ENCODE assay signal across 16 cellular contexts in genomic region chr11:44711772-44712608, GRCh38. TPM values are rescaled to one million over a fixed set of nuclear protein-coding genes. Genes with fewer than 3 reads are reported as not detected.
DNase-seq lines count a peak whose midpoint lies in the region; ATAC-seq and TF ChIP-seq lines count a peak whose summit lies in the region.
"Had no signal": no experiment of that assay in that cellular context is flagged by ENCODE, and none has a peak within 500 bp of the region (broad histone marks: within the 10 kb centered on the region; RNA-seq: fewer than 3 reads in every experiment).

No MANE protein-coding gene starts in this region.

- H3K9me3 ChIP-seq in neural progenitor cell (ENCODE audit: low read depth) = no peaks in the 10 kb centered on the region
- H3K9me3 ChIP-seq in ovary = no peaks in the 10 kb centered on the region

- H3K27ac ChIP-seq in neural progenitor cell (no peak overlapping the region), ovary (no peak overlapping the region)
- H3K27ac ChIP-seq: 22Rv1, BLaER1, left lung had no signal

- no peak for ATAC-seq in GM21390 (IDR thresholded peaks at IDR 0.05; ENCODE audit: unreplicated experiment)
- ATAC-seq: left lung had no signal

- H3K36me3 Mint-ChIP-seq in neural progenitor cell = no peaks in the 10 kb centered on the region
- peaks cover 2% of the 10 kb centered on the region for H3K36me3 Mint-ChIP-seq in activated naive CD8-positive, alpha-beta T cell treated with anti-CD3 and anti-CD28 coated beads for 36 hours

- 52 to 63% (median 60%) methylated on average over 15 to 16 of the region's 16 CpGs for WGBS in ovary, 3 donors

- no peak for TF ChIP-seq POLR2A in ovary (IDR thresholded peaks at IDR 0.05)

- H3K27me3 ChIP-seq in neural progenitor cell = no peaks in the 10 kb centered on the region
- H3K27me3 ChIP-seq in ovary = no peaks in the 10 kb centered on the region
- H3K27me3 ChIP-seq: BLaER1, left lung had no signal

- H3K79me2 ChIP-seq in neural progenitor cell (ENCODE audit: low read depth) = no peaks in the 10 kb centered on the region

- intact Hi-C loops in ovary (cut with DNase I) = no loop called here

- H3K9ac ChIP-seq in neural progenitor cell = no peak overlapping the region
- H3K9ac ChIP-seq: BLaER1 had no signal

- TF ChIP-seq CTCF in neural progenitor cell (IDR thresholded peaks at IDR 0.05) = no peak
- TF ChIP-seq CTCF in ovary (IDR thresholded peaks at IDR 0.05) = no peak

- peak overlapping the region; percentile 58 for H3K4me2 ChIP-seq in neural progenitor cell

- H4K20me1 ChIP-seq in neural progenitor cell (ENCODE audit: low read depth) = no peaks in the 10 kb centered on the region
- H4K20me1 ChIP-seq: BLaER1 had no signal

- H3F3A ChIP-seq in neural progenitor cell (ENCODE audit: low read depth) = peaks cover 23% of the 10 kb centered on the region

- TF ChIP-seq EP300 in ovary (IDR thresholded peaks at IDR 0.05) = no peak

- H3K36me3 ChIP-seq in neural progenitor cell (no peaks in the 10 kb centered on the region), ovary (no peaks in the 10 kb centered on the region)
- H3K36me3 ChIP-seq: BLaER1, left lung had no signal

- DNase-seq in NCI-H1417 (lab: John Stamatoyannopoulos, UW) = peak in 2 of 3 experiments; percentile 16 to 24
- no peak for DNase-seq in NCI-H1417 treated with DMSO at 0.1 percent for 48 hours (lab: John Stamatoyannopoulos, UW)
- peak; percentile 98 for DNase-seq in NCI-H2171 treated with DMSO at 0.1 percent for 48 hours (lab: John Stamatoyannopoulos, UW)
- DNase-seq in cerebellar cortex (ENCODE audit: low spot score) = peak; percentile 97
- DNase-seq in neural progenitor cell (ENCODE audit: low spot score) = no peak
- no peak for DNase-seq in ovary
- no peak for DNase-seq in activated naive CD8-positive, alpha-beta T cell treated with anti-CD3 and anti-CD28 coated beads for 36 hours
- DNase-seq: activated B cell treated with CpG ODN at 0.5 μM for 24 hours; activated CD8-positive, alpha-beta memory T cell treated with anti-CD3 and anti-CD28 coated beads for 24 hours; amniotic stem cell; left lung had no signal

- H3K4me3 ChIP-seq in neural progenitor cell (peak overlapping the region; percentile 27), ovary (no peak overlapping the region)
- H3K4me3 ChIP-seq: BLaER1, left lung had no signal

- peak overlapping the region; percentile 82 for H3K27ac Mint-ChIP-seq in neural progenitor cell
- H3K27ac Mint-ChIP-seq in activated naive CD8-positive, alpha-beta T cell treated with anti-CD3 and anti-CD28 coated beads for 36 hours = no peak overlapping the region
- H3K27ac Mint-ChIP-seq: activated B cell treated with CpG ODN at 0.5 μM for 24 hours; stimulated activated naive CD8-positive, alpha-beta T cell treated with anti-CD3 and anti-CD28 coated beads, Interleukin-15, Interleukin-2, amounts not matched to agents 100 ng/mL and 50 ng/mL, for 24 hours had no signal

- H3K4me1 ChIP-seq in neural progenitor cell = peaks cover 37% of the 10 kb centered on the region
- H3K4me1 ChIP-seq in ovary (ENCODE audit: insufficient read depth) = peaks cover 2% of the 10 kb centered on the region

- H3K4me1 Mint-ChIP-seq in neural progenitor cell = peaks cover 70% of the 10 kb centered on the region
- H3K4me1 Mint-ChIP-seq in activated naive CD8-positive, alpha-beta T cell treated with anti-CD3 and anti-CD28 coated beads for 36 hours = peaks cover 2% of the 10 kb centered on the region
- H3K4me1 Mint-ChIP-seq: activated B cell treated with CpG ODN at 0.5 μM for 24 hours had no signal

- H3K4me3 Mint-ChIP-seq in neural progenitor cell = peak overlapping the region; percentile 62
- H3K4me3 Mint-ChIP-seq in activated naive CD8-positive, alpha-beta T cell treated with anti-CD3 and anti-CD28 coated beads for 36 hours = no peak overlapping the region
- H3K4me3 Mint-ChIP-seq: activated B cell treated with CpG ODN at 0.5 μM for 24 hours; stimulated activated naive CD8-positive, alpha-beta T cell treated with anti-CD3 and anti-CD28 coated beads, Interleukin-15, Interleukin-2, amounts not matched to agents 100 ng/mL and 50 ng/mL, for 24 hours had no signal

- H3K9me3 Mint-ChIP-seq in neural progenitor cell = peaks cover 5% of the 10 kb centered on the region
- peaks cover 4% of the 10 kb centered on the region for H3K9me3 Mint-ChIP-seq in activated naive CD8-positive, alpha-beta T cell treated with anti-CD3 and anti-CD28 coated beads for 36 hours

- peaks cover 23% of the 10 kb centered on the region for H3K27me3 Mint-ChIP-seq in neural progenitor cell (ENCODE audit: insufficient read depth, low read depth)
- H3K27me3 Mint-ChIP-seq in activated naive CD8-positive, alpha-beta T cell treated with anti-CD3 and anti-CD28 coated beads for 36 hours = no peaks in the 10 kb centered on the region

- peak overlapping the region; percentile 95 for H2AFZ ChIP-seq in neural progenitor cell (replicated peaks)

RNA-seq across cellular contexts. Expression of gene TSPAN18, which starts 14.8 kb away (rescaled TPM):
- total RNA-seq in neural progenitor cell (ENCODE audit: low replicate concordance) = 16.5 and 33.0 TPM in 2 replicates
- total RNA-seq in ovary = 10 to 100 TPM in 4 of 7 donors, 1 to 10 TPM in 3; 2.1 to 25.1 (median 14.4) TPM
- polyA plus RNA-seq in ovary = 10 to 100 TPM; 11.6 to 35.3 TPM
- 1 to 10 TPM in 1 of 2 experiments, under 1 TPM in 1; 0.52 to 1.2 TPM for total RNA-seq in activated naive CD8-positive, alpha-beta T cell treated with anti-CD3 and anti-CD28 coated beads for 36 hours
- total RNA-seq: NCI-H460 had no signal

Comparison
In these comparisons a context has a peak if more than half of its experiments do, and no peak if none do; other contexts are left out.
1. DNase-seq: peak in NCI-H1417 (2 of 3), NCI-H2171 treated with DMSO at 0.1 percent for 48 hours (single experiment) and cerebellar cortex (single experiment); none in NCI-H1417 treated with DMSO at 0.1 percent for 48 hours (single experiment), neural progenitor cell (single experiment), ovary (0 of 5) and activated naive CD8-positive, alpha-beta T cell treated with anti-CD3 and anti-CD28 coated beads for 36 hours (single experiment).